25 cellular contexts compared by ENCODE assay signal in genomic region chr13:94168784-94169512, GRCh38.
DNase-seq lines count a peak whose midpoint lies in the region; ATAC-seq and TF ChIP-seq lines count a peak whose summit lies in the region.
"Had no signal": no experiment of that assay in that cellular context is flagged by ENCODE, and none has a peak within 500 bp of the region (broad histone marks: within the 10 kb centered on the region; RNA-seq: fewer than 3 reads in every experiment).

No MANE protein-coding gene starts in this region.

- no peaks in the 10 kb centered on the region for H3K9me3 Mint-ChIP-seq in stimulated activated memory B cell treated with anti-CD40 and anti-IgM and Interleukin-4, amounts not matched to agents 10 μg/mL and 1 μg/mL and 100 μg/mL, for 72 hours
- H3K9me3 Mint-ChIP-seq: activated naive CD4-positive, alpha-beta T cell treated with anti-CD3 and anti-CD28 coated beads, Interleukin-2, amount 50 U/mL, for 24 hours; CD4-positive, alpha-beta T cell; T-cell had no signal

- ATAC-seq in sciatic nerve (peak; percentile 71), GM19035 (IDR thresholded peaks at IDR 0.05; ENCODE audit: unreplicated experiment) (no peak)
- no peak for ATAC-seq in stimulated activated memory B cell treated with anti-CD40 and anti-IgM and Interleukin-4, amounts not matched to agents 10 μg/mL and 1 μg/mL and 100 μg/mL, for 72 hours
- ATAC-seq: activated T-cell treated with anti-CD3 and anti-CD28 coated beads, Interleukin-2, amount 50 U/mL, for 72 hours; left lung; psoas muscle; stimulated activated naive CD8-positive, alpha-beta T cell treated with anti-CD3 and anti-CD28 coated beads, Interleukin-15, Interleukin-2, amounts not matched to agents 100 U/mL and 50 U/mL, for 24 hours; T-cell had no signal

- H3K36me3 Mint-ChIP-seq in stimulated activated memory B cell treated with anti-CD40 and anti-IgM and Interleukin-4, amounts not matched to agents 10 μg/mL and 1 μg/mL and 100 μg/mL, for 72 hours: no peaks in the 10 kb centered on the region
- H3K36me3 Mint-ChIP-seq: activated naive CD4-positive, alpha-beta T cell treated with anti-CD3 and anti-CD28 coated beads, Interleukin-2, amount 50 U/mL, for 24 hours; T-cell had no signal

- intact Hi-C loops in sciatic nerve (cut with DNase I): no loop called here

- H3K4me3 Mint-ChIP-seq in stimulated activated memory B cell treated with anti-CD40 and anti-IgM and Interleukin-4, amounts not matched to agents 10 μg/mL and 1 μg/mL and 100 μg/mL, for 72 hours: no peak overlapping the region
- H3K4me3 Mint-ChIP-seq: activated naive CD4-positive, alpha-beta T cell treated with anti-CD3 and anti-CD28 coated beads, Interleukin-2, amount 50 U/mL, for 24 hours; activated T-cell treated with anti-CD3 and anti-CD28 coated beads, Interleukin-2, amount 50 U/mL, for 72 hours; CD4-positive, alpha-beta T cell; neural crest cell; T-cell had no signal

- TF ChIP-seq CTCF in fibroblast of villous mesenchyme (IDR thresholded peaks at IDR 0.05; ENCODE audit: insufficient read depth, low read depth, low read length): no peak

- no peaks in the 10 kb centered on the region for H3K27me3 Mint-ChIP-seq in stimulated activated memory B cell treated with anti-CD40 and anti-IgM and Interleukin-4, amounts not matched to agents 10 μg/mL and 1 μg/mL and 100 μg/mL, for 72 hours

- H3K4me3 ChIP-seq in fibroblast of villous mesenchyme (ENCODE audit: low read depth, low read length): no peak overlapping the region
- H3K4me3 ChIP-seq: left lung, psoas muscle, spleen, tibial nerve had no signal

- no peak overlapping the region for H3K27ac Mint-ChIP-seq in stimulated activated memory B cell treated with anti-CD40 and anti-IgM and Interleukin-4, amounts not matched to agents 10 μg/mL and 1 μg/mL and 100 μg/mL, for 72 hours
- H3K27ac Mint-ChIP-seq: activated naive CD4-positive, alpha-beta T cell treated with anti-CD3 and anti-CD28 coated beads, Interleukin-2, amount 50 U/mL, for 24 hours; activated T-cell treated with anti-CD3 and anti-CD28 coated beads, Interleukin-2, amount 50 U/mL, for 72 hours; CD4-positive, alpha-beta T cell; T-cell had no signal

- H3K4me1 Mint-ChIP-seq in stimulated activated memory B cell treated with anti-CD40 and anti-IgM and Interleukin-4, amounts not matched to agents 10 μg/mL and 1 μg/mL and 100 μg/mL, for 72 hours: no peaks in the 10 kb centered on the region
- H3K4me1 Mint-ChIP-seq: activated naive CD4-positive, alpha-beta T cell treated with anti-CD3 and anti-CD28 coated beads, Interleukin-2, amount 50 U/mL, for 24 hours; T-cell had no signal

- DNase-seq in NOMO-1 treated with dmso at 0.1 percent for 144 hours (lab: John Stamatoyannopoulos, UW; ENCODE audit: unreplicated experiment) (peak; percentile 38), amniotic epithelial cell (ENCODE audit: low read depth) (peak; percentile 40), fibroblast of villous mesenchyme (ENCODE audit: low read depth) (peak; percentile 5), sciatic nerve (ENCODE audit: low spot score) (no peak), DMS53 (lab: John Stamatoyannopoulos, UW) (no peak), NCI-H446 (lab: John Stamatoyannopoulos, UW) (no peak)
- DNase-seq: activated CD8-positive, alpha-beta memory T cell treated with anti-CD3 and anti-CD28 coated beads for 24 hours; activated T-cell treated with anti-CD3 and anti-CD28 coated beads, Interleukin-2, amount 50 U/mL, for 72 hours; CD4-positive, alpha-beta T cell; GDM1; H7; left lung; NCI-H1417; NCI-H2081 treated with DMSO at 0.1 percent for 48 hours; NCI-H524; psoas muscle; spleen; stimulated activated CD4-positive, alpha-beta T cell treated with anti-CD3 and anti-CD28 coated beads, Interleukin-4, amount 100 ng/mL, for 24 hours; stimulated activated naive CD8-positive, alpha-beta T cell treated with anti-CD3 and anti-CD28 coated beads, Interleukin-15, Interleukin-2, amounts not matched to agents 100 U/mL and 50 U/mL, for 24 hours; T-cell had no signal

Comparison
In these comparisons a context has a peak if more than half of its experiments do, and no peak if none do; other contexts are left out.
1. DNase-seq: peak in NOMO-1 treated with dmso at 0.1 percent for 144 hours (single experiment), amniotic epithelial cell (single experiment) and fibroblast of villous mesenchyme (single experiment); none in sciatic nerve (single experiment), DMS53 (single experiment) and NCI-H446 (0 of 2).